Comparison of ENCODE assay signal across 20 cellular contexts in the genomic region with DNA sequence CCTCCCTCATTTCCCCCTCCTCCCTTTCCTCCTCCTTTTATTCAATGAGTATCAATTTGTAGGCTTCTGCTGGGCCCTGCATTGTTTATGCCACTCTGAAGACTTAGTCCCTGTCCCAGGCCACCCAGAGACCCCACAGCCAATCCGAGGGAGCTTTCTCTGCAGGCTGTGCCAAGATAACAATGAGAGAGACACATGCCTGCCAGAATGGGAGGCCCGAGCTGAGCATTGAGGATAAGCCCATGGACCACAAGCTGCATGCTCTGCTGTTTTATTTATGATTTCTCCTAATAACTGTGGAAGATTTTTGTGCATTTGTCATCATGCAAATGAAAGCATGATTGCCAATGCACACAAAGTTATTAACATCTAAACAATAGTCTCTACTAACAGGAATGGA.
A peak's percentile ranks its signal among the peaks of the same experiment; 100 is the strongest.
DNase-seq lines count a peak whose midpoint lies in the region; ATAC-seq lines count a peak whose summit lies in the region.
"Had no signal": no experiment of that assay in that cellular context is flagged by ENCODE, and none has a peak within 500 bp of the region (broad histone marks: within the 10 kb centered on the region; RNA-seq: fewer than 3 reads in every experiment).

No MANE protein-coding gene starts in this region.

- ATAC-seq in HG02798 (IDR thresholded peaks at IDR 0.05; ENCODE audit: poor library complexity, unreplicated experiment) (no peak), GM19467 (IDR thresholded peaks at IDR 0.05; ENCODE audit: unreplicated experiment) (no peak), GM21619 (IDR thresholded peaks at IDR 0.05; ENCODE audit: unreplicated experiment) (no peak)
- ATAC-seq: Right ventricle myocardium inferior had no signal

- DNase-seq in NCI-H82 (lab: John Stamatoyannopoulos, UW), result peak; percentile 32
- no peak for DNase-seq in NCI-H82 treated with DMSO at 0.1 percent for 48 hours (lab: John Stamatoyannopoulos, UW; ENCODE audit: unreplicated experiment)
- peak; percentile 58 for DNase-seq in ecto neural progenitor cell (ENCODE audit: low spot score)
- DNase-seq in retina, result peak; percentile 28
- no peak for DNase-seq in DMS 273 treated with DMSO at 0.1 percent for 48 hours (lab: John Stamatoyannopoulos, UW)
- DNase-seq: CD8-positive, alpha-beta memory T cell; DMS79; H9; Kasumi-1; MG63; NCI-H1048; NCI-H1436 treated with DMSO at 0.1 percent for 48 hours; NCI-H2029 treated with DMSO at 0.1 percent for 48 hours; NCI-H2171; NCI-H446; NCI-H69 had no signal

Comparison
In these comparisons a context has a peak if more than half of its experiments do, and no peak if none do; other contexts are left out.
1. DNase-seq: peak in NCI-H82 (single experiment), ecto neural progenitor cell (single experiment) and retina (single experiment); none in NCI-H82 treated with DMSO at 0.1 percent for 48 hours (single experiment) and DMS 273 treated with DMSO at 0.1 percent for 48 hours (single experiment).